In the genomic region with DNA sequence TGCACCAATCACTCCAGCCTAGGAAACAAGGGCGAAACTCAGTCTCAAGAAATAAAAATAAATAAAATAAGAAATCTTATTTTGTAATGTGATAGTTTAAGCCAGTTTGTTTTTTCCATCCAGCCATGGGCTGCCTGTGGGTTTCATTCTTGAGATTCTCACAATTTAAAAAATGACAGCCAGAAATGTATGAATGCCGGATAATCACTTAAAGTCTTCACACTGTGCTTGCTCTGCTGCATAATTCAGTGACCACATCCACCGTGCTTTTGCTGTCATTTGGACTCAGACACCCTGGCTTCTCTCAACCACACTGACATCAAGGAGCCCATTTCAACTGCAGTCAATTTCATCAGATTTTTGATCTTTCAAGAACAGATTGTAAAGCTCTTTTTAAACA, we compare ENCODE assay signal across 20 cellular contexts.
"Had no signal": no experiment of that assay in that cellular context is flagged by ENCODE, and none has a peak within 500 bp of the region (broad histone marks: within the 10 kb centered on the region; RNA-seq: fewer than 3 reads in every experiment).

No MANE protein-coding gene starts in this region.

- H3K4me1 ChIP-seq: breast epithelium, parathyroid adenoma, tibial artery had no signal

- DNase-seq: activated CD4-positive, alpha-beta T cell treated with anti-CD3 and anti-CD28 coated beads for 1 hour; activated CD4-positive, alpha-beta T cell treated with anti-CD3 and anti-CD28 coated beads, Interleukin-2, amount 50 U/mL, for 48 hours; activated gamma-delta T cell; activated T-cell treated with anti-CD3 and anti-CD28 coated beads, Interleukin-2, amount 50 U/mL, for 48 hours; amygdala; cerebellar nuclear complex; dorsolateral prefrontal cortex; endodermal cell; islet precursor cell; midbrain; naive thymus-derived CD4-positive, alpha-beta T cell; stimulated activated CD4-positive, alpha-beta T cell treated with anti-CD3 and anti-CD28 coated beads, Interleukin-15, amount 100 ng/mL, for 24 hours; stimulated activated CD4-positive, alpha-beta T cell treated with anti-CD3 and anti-CD28 coated beads, Interleukin-4, amount 100 ng/mL, for 1 hour; stimulated activated naive CD4-positive, alpha-beta T cell; T-helper 9 cell; tibial artery had no signal

- H2AFZ ChIP-seq: parathyroid adenoma had no signal

- H3K79me2 ChIP-seq: parathyroid adenoma had no signal

- H3K9ac ChIP-seq: parathyroid adenoma had no signal

- H3K27me3 ChIP-seq: breast epithelium, dorsolateral prefrontal cortex, tibial artery had no signal

- H3K4me3 ChIP-seq: breast epithelium, dorsolateral prefrontal cortex, lung, tibial artery had no signal

- H3K27ac ChIP-seq: breast epithelium, dorsolateral prefrontal cortex, parathyroid adenoma, tibial artery had no signal

- H3K36me3 ChIP-seq: breast epithelium, tibial artery had no signal

- H3K9me3 ChIP-seq: breast epithelium, tibial artery had no signal

- ATAC-seq: activated naive CD4-positive, alpha-beta T cell treated with anti-CD3 and anti-CD28 coated beads, Interleukin-2, amount 50 U/mL, for 72 hours; naive thymus-derived CD4-positive, alpha-beta T cell had no signal
